ENCODE assay signal across 33 cellular contexts in the genomic region with DNA sequence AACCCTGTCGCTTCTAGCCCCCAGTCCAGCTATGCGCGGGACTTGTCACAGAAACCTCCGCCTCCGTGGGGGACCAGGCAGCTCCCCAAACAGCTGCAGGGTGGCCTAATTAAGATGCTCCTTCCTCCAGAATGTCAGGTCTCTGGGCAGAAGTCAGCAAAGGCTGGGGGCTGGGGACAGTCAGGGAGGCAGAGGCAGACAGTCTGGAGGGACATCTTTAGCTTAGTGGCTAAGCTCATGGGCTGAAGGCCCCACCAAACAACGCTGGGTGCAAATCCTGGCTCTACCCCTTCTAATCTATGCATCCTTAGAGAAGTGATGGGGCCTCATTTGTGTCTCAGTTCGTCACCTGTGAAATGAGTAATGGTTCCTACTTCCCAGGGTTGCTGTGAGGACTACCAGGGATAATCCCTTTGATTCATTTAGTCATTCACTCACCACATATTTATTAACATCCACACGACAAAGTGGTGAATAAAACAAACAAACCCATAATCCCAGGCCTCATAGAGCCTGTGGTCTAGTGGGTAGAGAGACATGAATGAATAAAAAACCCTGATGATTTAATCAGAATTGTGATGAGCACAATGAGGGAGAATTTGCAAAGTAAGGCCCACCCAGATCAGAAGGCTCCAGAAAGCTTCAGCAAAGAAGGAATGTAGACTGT. TPM values are rescaled to one million over a fixed set of nuclear protein-coding genes. Genes with fewer than 3 reads are reported as not detected.
DNase-seq lines count a peak whose midpoint lies in the region; ATAC-seq and TF ChIP-seq lines count a peak whose summit lies in the region.
"Had no signal": no experiment of that assay in that cellular context is flagged by ENCODE, and none has a peak within 500 bp of the region (broad histone marks: within the 10 kb centered on the region; RNA-seq: fewer than 3 reads in every experiment).

No MANE protein-coding gene starts in this region.

- H3K9ac ChIP-seq in IMR-90 (ENCODE audit: low read depth, low read length) = no peak overlapping the region

- ATAC-seq in activated CD4-positive, alpha-beta T cell treated with anti-CD3 and anti-CD28 coated beads for 36 hours = peak; percentile 60
- ATAC-seq in IMR-90 (ENCODE audit: low read depth) (no peak), GM21423 (IDR thresholded peaks at IDR 0.05; ENCODE audit: unreplicated experiment) (no peak)
- ATAC-seq: activated CD8-positive, alpha-beta T cell treated with anti-CD3 and anti-CD28 coated beads for 36 hours; GM23338; heart right ventricle; right cardiac atrium had no signal

- H3K36me3 Mint-ChIP-seq in activated CD4-positive, alpha-beta T cell treated with anti-CD3 and anti-CD28 coated beads for 36 hours (ENCODE audit: low read depth) = no peaks in the 10 kb centered on the region
- H3K36me3 Mint-ChIP-seq: mesothelial cell of epicardium had no signal

- H3K27ac Mint-ChIP-seq in activated CD4-positive, alpha-beta T cell treated with anti-CD3 and anti-CD28 coated beads for 36 hours = no peak overlapping the region
- H3K27ac Mint-ChIP-seq: activated CD8-positive, alpha-beta T cell treated with anti-CD3 and anti-CD28 coated beads for 36 hours; GM23338; mesothelial cell of epicardium; stimulated activated naive CD8-positive, alpha-beta T cell treated with anti-CD3 and anti-CD28 coated beads, Interleukin-15, Interleukin-2, amounts not matched to agents 100 ng/mL and 50 ng/mL, for 24 hours had no signal

- H3K56ac ChIP-seq in IMR-90 (ENCODE audit: extremely low read depth, insufficient read depth, low read length) = no peak overlapping the region

- no peak overlapping the region for H2BK5ac ChIP-seq in IMR-90 (ENCODE audit: low read depth, low read length, poor library complexity, severe bottlenecking)

- peaks cover 4% of the 10 kb centered on the region; the same call in 1 of the 2 replicates for H3K9me3 ChIP-seq in IMR-90 (ENCODE audit: control insufficient read depth, insufficient read depth, low read length)
- H3K9me3 ChIP-seq: Caco-2, thoracic aorta had no signal

- DNase-seq in activated CD4-positive, alpha-beta T cell treated with anti-CD3 and anti-CD28 coated beads for 36 hours = no peak
- no peak for DNase-seq in activated CD4-positive, alpha-beta T cell treated with anti-CD3 and anti-CD28 coated beads, Interleukin-2, amount 50 U/mL, for 4 hours
- DNase-seq in IMR-90 (peak; percentile 6), SK-N-DZ (ENCODE audit: low spot score) (peak; percentile 36), retinal pigment epithelial cell (ENCODE audit: low read depth) (peak; percentile 35), NOMO-1 (lab: John Stamatoyannopoulos, UW; ENCODE audit: unreplicated experiment in 2 of 2) (no peak), HK-2 (ENCODE audit: unreplicated experiment) (no peak)
- DNase-seq: 8988T; activated CD4-positive, alpha-beta T cell treated with anti-CD3 and anti-CD28 coated beads for 1 hour; activated CD8-positive, alpha-beta memory T cell treated with anti-CD3 and anti-CD28 coated beads, Interleukin-2, amount 50 U/mL, for 48 hours; activated CD8-positive, alpha-beta T cell treated with anti-CD3 and anti-CD28 coated beads for 36 hours; activated effector memory CD4-positive, alpha-beta T cell treated with anti-CD3 and anti-CD28 coated beads, Interleukin-2, amount 50 U/mL, for 16 hours; Caco-2; DMS79; foreskin fibroblast; heart right ventricle; Kasumi-1; kidney; NCI-H1694; NCI-H748 treated with DMSO at 0.1 percent for 48 hours; right cardiac atrium; RPMI8226; stimulated activated CD4-positive, alpha-beta T cell treated with anti-CD3 and anti-CD28 coated beads, Interleukin-1b, Interleukin-23, amount 100 ng/mL, for 48 hours; T-helper 2 cell had no signal

- CTCF ChIA-PET in activated CD4-positive, alpha-beta T cell treated with anti-CD3 and anti-CD28 coated beads for 36 hours (lab: Charles Lee) = interaction anchor here (1.0 kb wide), 1 partner anchor 411 kb away, joined by 3 read pairs; no protein-coding TSS in a partner anchor
- CTCF ChIA-PET in IMR-90 (lab: Yijun Ruan, JAX) = interaction anchor here (1.2 kb wide), 1 partner anchor 14 kb away, joined by 3 read pairs; no protein-coding TSS in a partner anchor

- intact Hi-C loops in activated CD4-positive, alpha-beta T cell treated with anti-CD3 and anti-CD28 coated beads for 36 hours (cut with DNase I, micrococcal nuclease) = no loop called here
- intact Hi-C loops in IMR-90 (cut with micrococcal nuclease) = no loop called here

- H3K4me3 ChIP-seq in IMR-90 (ENCODE audit: insufficient read depth, low read depth, low read length) (no peak overlapping the region), retinal pigment epithelial cell (ENCODE audit: low read length) (no peak overlapping the region)
- H3K4me3 ChIP-seq: GM23338, heart right ventricle, SK-N-MC, thoracic aorta had no signal

- H2BK120ac ChIP-seq in IMR-90 (ENCODE audit: low read depth, low read length) = no peak overlapping the region

- no peak overlapping the region for H4K5ac ChIP-seq in IMR-90 (ENCODE audit: low read depth, low read length)

- H3K18ac ChIP-seq in IMR-90 (ENCODE audit: low read depth, low read length) = no peak overlapping the region

- H3K4me3 Mint-ChIP-seq in activated CD4-positive, alpha-beta T cell treated with anti-CD3 and anti-CD28 coated beads for 36 hours = no peak overlapping the region
- H3K4me3 Mint-ChIP-seq: activated CD8-positive, alpha-beta T cell treated with anti-CD3 and anti-CD28 coated beads for 36 hours; central memory CD8-positive, alpha-beta T cell; GM23338; mesothelial cell of epicardium; stimulated activated naive CD8-positive, alpha-beta T cell treated with anti-CD3 and anti-CD28 coated beads, Interleukin-15, Interleukin-2, amounts not matched to agents 100 ng/mL and 50 ng/mL, for 24 hours had no signal

- H3K14ac ChIP-seq in IMR-90 (replicated peaks; ENCODE audit: low read depth, low read length) = no peak overlapping the region

- H2BK15ac ChIP-seq in IMR-90 (ENCODE audit: low read depth, low read length) = no peak overlapping the region

- H3K36me3 ChIP-seq in IMR-90 (ENCODE audit: control insufficient read depth, insufficient read depth, low read length) = no peaks in the 10 kb centered on the region
- H3K36me3 ChIP-seq: heart right ventricle, thoracic aorta had no signal

- no peak overlapping the region for H3K4me2 ChIP-seq in IMR-90 (ENCODE audit: low read depth, low read length)
- H3K4me2 ChIP-seq: GM23338 had no signal

- no peak overlapping the region for H3K4ac ChIP-seq in IMR-90 (ENCODE audit: low read depth, low read length)

- no peak overlapping the region for H2AK9ac ChIP-seq in IMR-90 (replicated peaks; ENCODE audit: low read depth, low read length, poor library complexity)

- H3K27ac ChIP-seq in IMR-90 (ENCODE audit: insufficient read depth, low read length) = no peak overlapping the region
- H3K27ac ChIP-seq: C4-2B, heart right ventricle, HL-60, SK-N-MC, thoracic aorta had no signal

- H3K79me1 ChIP-seq in IMR-90 (ENCODE audit: low read depth in 1 of 2, low read length in 2 of 2) = no peaks in the 10 kb centered on the region

- peaks cover 38% of the 10 kb centered on the region for H3K27me3 ChIP-seq in IMR-90 (ENCODE audit: control insufficient read depth, insufficient read depth, low read length)

- H2BK20ac ChIP-seq in IMR-90 (ENCODE audit: low read depth, low read length) = no peak overlapping the region

- peaks cover 28% of the 10 kb centered on the region for H3K27me3 Mint-ChIP-seq in activated CD4-positive, alpha-beta T cell treated with anti-CD3 and anti-CD28 coated beads for 36 hours

- H3K4me1 Mint-ChIP-seq in activated CD4-positive, alpha-beta T cell treated with anti-CD3 and anti-CD28 coated beads for 36 hours = no peaks in the 10 kb centered on the region
- H3K4me1 Mint-ChIP-seq: central memory CD8-positive, alpha-beta T cell; GM23338; mesothelial cell of epicardium had no signal

- no peak overlapping the region for H3K23ac ChIP-seq in IMR-90 (ENCODE audit: low read depth, low read length)

- no peaks in the 10 kb centered on the region for H3K9me1 ChIP-seq in IMR-90 (ENCODE audit: insufficient read depth, low read length)

- H2AFZ ChIP-seq in IMR-90 (replicated peaks; ENCODE audit: low read length, poor library complexity) = no peak overlapping the region
- H2AFZ ChIP-seq: GM23338 had no signal

- peaks cover 2% of the 10 kb centered on the region; the same call in 1 of the 2 replicates for H4K20me1 ChIP-seq in IMR-90 (ENCODE audit: insufficient read depth, low read length)

- dilution Hi-C loops in IMR-90 (cut with HindIII; ENCODE audit: low sequenced_read_pairs, unreplicated experiment) = no loop called here

- POLR2A ChIA-PET in activated CD4-positive, alpha-beta T cell treated with anti-CD3 and anti-CD28 coated beads for 36 hours (lab: Charles Lee) = no interaction called here
- POLR2A ChIA-PET in IMR-90 (lab: Charles Lee; ENCODE audit: unreplicated experiment) = no interaction called here

- H3K9me3 Mint-ChIP-seq in activated CD4-positive, alpha-beta T cell treated with anti-CD3 and anti-CD28 coated beads for 36 hours (ENCODE audit: low read depth) = no peaks in the 10 kb centered on the region
- H3K9me3 Mint-ChIP-seq: central memory CD8-positive, alpha-beta T cell; GM23338; stimulated activated naive CD8-positive, alpha-beta T cell treated with anti-CD3 and anti-CD28 coated beads, Interleukin-15, Interleukin-2, amounts not matched to agents 100 ng/mL and 50 ng/mL, for 24 hours had no signal

- H2AK5ac ChIP-seq in IMR-90 (ENCODE audit: low read depth, low read length) = no peak overlapping the region

- no TSS peak for BruUV-seq in IMR-90 (replicated peaks; lab: Mats Ljungman, UMichigan)

- TF ChIP-seq CTCF in IMR-90 (conservative IDR thresholded peaks at IDR 0.05; ENCODE audit: low read depth, low read length) = no peak
- no peak for TF ChIP-seq CTCF in retinal pigment epithelial cell (conservative IDR thresholded peaks at IDR 0.05; ENCODE audit: low read depth, low read length)

- no peak for TF ChIP-seq POLR2A in IMR-90 (IDR thresholded peaks at IDR 0.05; ENCODE audit: low read depth, low read length)

- no peak overlapping the region for H4K91ac ChIP-seq in IMR-90 (ENCODE audit: insufficient read depth, low read depth, low read length)

- no peak overlapping the region for H4K8ac ChIP-seq in IMR-90 (ENCODE audit: low read depth in 2 of 2, low read length in 2 of 2)

- in situ Hi-C loops in IMR-90 (cut with MboI; ENCODE audit: low sequenced_read_pairs) = no loop called here

- H3K4me1 ChIP-seq in IMR-90 (ENCODE audit: control insufficient read depth, insufficient read depth, low read length) = no peaks in the 10 kb centered on the region
- H3K4me1 ChIP-seq: Caco-2, heart right ventricle had no signal

- no peak for TF ChIP-seq RAD21 in IMR-90 (IDR thresholded peaks at IDR 0.05; ENCODE audit: low read length)

- WGBS in IMR-90 (ENCODE audit: extremely low coverage in 2 of 2, insufficient read length in 1 of 2), 2 experiments = 100% methylated on average over 1 of the region's 8 CpGs; no CpG with 5 or more reads in 1 of the 2 experiments

RNA-seq across cellular contexts. Expression of a gene that starts 20.2 kb away (rescaled TPM):
- 10 to 100 TPM; 29.1 to 32.5 TPM for total RNA-seq in activated CD4-positive, alpha-beta T cell treated with anti-CD3 and anti-CD28 coated beads for 36 hours
- total RNA-seq in IMR-90 (2012; rRNA removed) = 51.9 and 63.4 TPM in 2 replicates
- 50.2 and 51.6 TPM in 2 replicates for polyA plus RNA-seq in IMR-90 (2012; rRNA removed)
- 33.8 and 51.4 TPM in 2 replicates for polyA plus RNA-seq in IMR-90 (2012; cell fraction: cytosol; rRNA removed)
- 18.2 and 24.4 TPM in 2 replicates for polyA plus RNA-seq in IMR-90 (2012; cell fraction: nucleus; rRNA removed; ENCODE audit: low replicate concordance)
- polyA plus RNA-seq in SK-N-DZ (2014; cell fraction: cytosol; rRNA removed) = 28.6 and 37.6 TPM in 2 replicates
- 9.6 and 13.2 TPM in 2 replicates for polyA plus RNA-seq in SK-N-DZ (2014; cell fraction: nucleus; rRNA removed)

Comparison
In these comparisons a context has a peak if more than half of its experiments do, and no peak if none do; other contexts are left out.
1. DNase-seq: peak in IMR-90 (single experiment), SK-N-DZ (single experiment) and retinal pigment epithelial cell (single experiment); none in activated CD4-positive, alpha-beta T cell treated with anti-CD3 and anti-CD28 coated beads for 36 hours (single experiment), activated CD4-positive, alpha-beta T cell treated with anti-CD3 and anti-CD28 coated beads, Interleukin-2, amount 50 U/mL, for 4 hours (0 of 2), NOMO-1 (0 of 2) and HK-2 (single experiment).